Comparison of ENCODE assay signal across 15 cellular contexts in genomic region chr19:54199401-54199800, GRCh38. TPM values are rescaled to one million over a fixed set of nuclear protein-coding genes. Genes with fewer than 3 reads are reported as not detected.
DNase-seq lines count a peak whose midpoint lies in the region; ATAC-seq and TF ChIP-seq lines count a peak whose summit lies in the region.
"Had no signal": no experiment of that assay in that cellular context is flagged by ENCODE, and none has a peak within 500 bp of the region (broad histone marks: within the 10 kb centered on the region; RNA-seq: fewer than 3 reads in every experiment).

No MANE protein-coding gene starts in this region.

- no peak for ATAC-seq in CD4-positive, alpha-beta T cell (ENCODE audit: poor library complexity)
- no peak for ATAC-seq in natural killer cell treated with Interleukin-12 subunit alpha and Interleukin-12 subunit beta and Interleukin-15 and Interleukin-18, amount 100 ng/mL, for 72 hours
- ATAC-seq in GM18861 (IDR thresholded peaks at IDR 0.05; ENCODE audit: unreplicated experiment) = no peak

- H3K36me3 Mint-ChIP-seq in CD4-positive, alpha-beta T cell (ENCODE audit: low read depth) = peaks cover 50% of the 10 kb centered on the region
- H3K36me3 Mint-ChIP-seq in activated naive CD8-positive, alpha-beta T cell = peaks cover 21% of the 10 kb centered on the region
- H3K36me3 Mint-ChIP-seq in natural killer cell treated with Interleukin-12 subunit alpha and Interleukin-12 subunit beta and Interleukin-15 and Interleukin-18, amount 100 ng/mL, for 72 hours = peaks cover 29% of the 10 kb centered on the region

- no peaks in the 10 kb centered on the region for H3K9me3 ChIP-seq in CD4-positive, alpha-beta T cell (ENCODE audit: control insufficient read depth, low read length)
- no peaks in the 10 kb centered on the region for H3K9me3 ChIP-seq in HEK293 (ENCODE audit: control insufficient read depth, insufficient read depth, low read depth, low read length)
- H3K9me3 ChIP-seq in right atrium auricular region = no peaks in the 10 kb centered on the region
- no peaks in the 10 kb centered on the region for H3K9me3 ChIP-seq in MG63

- CTCF ChIA-PET in CD4-positive, alpha-beta T cell (lab: Charles Lee) = interaction anchor here (0.7 to 3.8 kb wide), 3 partner anchors 9 to 31 kb away, joined by 3 to 19 read pairs (median 4); partner anchors contain the start of genes MBOAT7 and TSEN34
- CTCF ChIA-PET in HEK293 (lab: Yijun Ruan, JAX) = interaction anchor here (1.1 kb wide), 3 partner anchors 9 to 66 kb away, joined by 3 to 4 read pairs (median 3); partner anchors contain the start of gene TSEN34

- TF ChIP-seq CTCF in CD4-positive, alpha-beta T cell (IDR thresholded peaks at IDR 0.05) = no peak
- TF ChIP-seq CTCF in HEK293 (tag by site-specific recombination; IDR thresholded peaks at IDR 0.05) (no peak), right atrium auricular region (IDR thresholded peaks at IDR 0.05) (no peak)

- no peaks in the 10 kb centered on the region for H3K27me3 ChIP-seq in CD4-positive, alpha-beta T cell (ENCODE audit: control insufficient read depth, insufficient read depth, low read length)
- H3K27me3 ChIP-seq in right atrium auricular region (no peaks in the 10 kb centered on the region), MG63 (no peaks in the 10 kb centered on the region)

- peak overlapping the region; percentile 78 for H3K27ac Mint-ChIP-seq in CD4-positive, alpha-beta T cell
- H3K27ac Mint-ChIP-seq in activated naive CD8-positive, alpha-beta T cell = peak overlapping the region; percentile 72
- H3K27ac Mint-ChIP-seq in natural killer cell treated with Interleukin-12 subunit alpha and Interleukin-12 subunit beta and Interleukin-15 and Interleukin-18, amount 100 ng/mL, for 72 hours = peak overlapping the region; percentile 97 to 98

- peaks cover 10% of the 10 kb centered on the region for H3K4me1 ChIP-seq in HEK293 (ENCODE audit: control insufficient read depth, insufficient read depth, low read length)
- H3K4me1 ChIP-seq in right atrium auricular region = peaks cover 0 to 38% of the 10 kb centered on the region in 2 donors

- POLR2A ChIA-PET in CD4-positive, alpha-beta T cell (lab: Charles Lee) = interaction anchor here (0.9 to 4.9 kb wide), 4 partner anchors 9 to 62 kb away, joined by 5 to 148 read pairs (median 14); partner anchors contain the start of genes CNOT3, LENG1, MBOAT7 and TSEN34
- POLR2A ChIA-PET in HEK293 (lab: Yijun Ruan, JAX) = interaction anchor here (1.4 to 6.8 kb wide), 4 partner anchors 8 to 61 kb away, joined by 3 to 241 read pairs (median 11); partner anchors contain the start of genes LENG1, MBOAT7 and TSEN34

- H3K27ac ChIP-seq in CD4-positive, alpha-beta T cell (ENCODE audit: low read depth, low read length) = no peak overlapping the region
- no peak overlapping the region for H3K27ac ChIP-seq in HEK293 (ENCODE audit: extremely low read depth, low read depth, low read length)
- peak overlapping the region in 1 of 2 donors; percentile 98 for H3K27ac ChIP-seq in right atrium auricular region

- intact Hi-C loops in CD4-positive, alpha-beta T cell (cut with DNase I, micrococcal nuclease) = loop anchor here in 1 of 2 experiments (10.0 kb wide), 2 partner anchors 335 to 1455 kb away; partner anchors contain the start of genes MYADM and U2AF2

- H3K4me3 ChIP-seq in HEK293 (ENCODE audit: low read depth, low read length) (no peak overlapping the region), right atrium auricular region (no peak overlapping the region), MG63 (no peak overlapping the region)

- H3K36me3 ChIP-seq in HEK293 (ENCODE audit: control insufficient read depth in 2 of 2, insufficient read depth in 1 of 2, low read length in 2 of 2) (peaks cover 40 to 54% of the 10 kb centered on the region in 2 experiments), right atrium auricular region (peaks cover 33% of the 10 kb centered on the region), MG63 (peaks cover 44% of the 10 kb centered on the region)

- H3K4me3 Mint-ChIP-seq in CD4-positive, alpha-beta T cell = peak overlapping the region; percentile 84
- H3K4me3 Mint-ChIP-seq in activated naive CD8-positive, alpha-beta T cell = peak overlapping the region; percentile 77
- peak overlapping the region; percentile 97 for H3K4me3 Mint-ChIP-seq in natural killer cell treated with Interleukin-12 subunit alpha and Interleukin-12 subunit beta and Interleukin-15 and Interleukin-18, amount 100 ng/mL, for 72 hours

- no peaks in the 10 kb centered on the region for H3K9me3 Mint-ChIP-seq in CD4-positive, alpha-beta T cell
- H3K9me3 Mint-ChIP-seq in activated naive CD8-positive, alpha-beta T cell (ENCODE audit: low read depth) = no peaks in the 10 kb centered on the region
- H3K9me3 Mint-ChIP-seq in natural killer cell treated with Interleukin-12 subunit alpha and Interleukin-12 subunit beta and Interleukin-15 and Interleukin-18, amount 100 ng/mL, for 72 hours = no peaks in the 10 kb centered on the region

- no peaks in the 10 kb centered on the region for H3K27me3 Mint-ChIP-seq in CD4-positive, alpha-beta T cell
- no peaks in the 10 kb centered on the region for H3K27me3 Mint-ChIP-seq in activated naive CD8-positive, alpha-beta T cell
- no peaks in the 10 kb centered on the region for H3K27me3 Mint-ChIP-seq in natural killer cell treated with Interleukin-12 subunit alpha and Interleukin-12 subunit beta and Interleukin-15 and Interleukin-18, amount 100 ng/mL, for 72 hours

- DNase-seq in CD4-positive, alpha-beta T cell = no peak
- no peak for DNase-seq in natural killer cell treated with Interleukin-12 subunit alpha and Interleukin-12 subunit beta and Interleukin-15 and Interleukin-18, amount 100 ng/mL, for 72 hours (ENCODE audit: low spot score)
- DNase-seq in right atrium auricular region (ENCODE audit: low spot score) (no peak), MG63 (no peak)
- DNase-seq: activated gamma-delta T cell, dermis blood vessel endothelial cell, DMS 273 treated with DMSO at 0.1 percent for 48 hours, foreskin melanocyte, HCEC 1CT, left colon had no signal

- H3K4me1 Mint-ChIP-seq in CD4-positive, alpha-beta T cell (ENCODE audit: low read depth) = peaks cover 39% of the 10 kb centered on the region
- peaks cover 30% of the 10 kb centered on the region for H3K4me1 Mint-ChIP-seq in activated naive CD8-positive, alpha-beta T cell (ENCODE audit: low read depth)
- peaks cover 37 to 39% of the 10 kb centered on the region in 2 donors for H3K4me1 Mint-ChIP-seq in natural killer cell treated with Interleukin-12 subunit alpha and Interleukin-12 subunit beta and Interleukin-15 and Interleukin-18, amount 100 ng/mL, for 72 hours (ENCODE audit: low read depth in 2 of 2)

TF ChIP-seq in HEK293, 187 proteins besides CTCF, POLR2A, EP300 and RAD21 (continues in another document):
- TF ChIP-seq PRDM1 (tag by site-specific recombination; IDR thresholded peaks at IDR 0.05) = 0 out of 2 replicates have a peak, but pooled peaks have one; percentile 29
- TF ChIP-seq ZNF426 (tag by site-specific recombination; IDR thresholded peaks at IDR 0.05) = no peak

RNA-seq across cellular contexts. Expression of gene RPS9, which starts 1.3 kb away (rescaled TPM):
- total RNA-seq in CD4-positive, alpha-beta T cell = 1,000 to 10,000 TPM; 2,017 to 2,050 TPM
- total RNA-seq in natural killer cell treated with Interleukin-12 subunit alpha and Interleukin-12 subunit beta and Interleukin-15 and Interleukin-18, amount 100 ng/mL, for 72 hours = 1,000 to 10,000 TPM in 1 of 2 donors, 100 to 1,000 TPM in 1; 774 to 1,402 TPM
- 1,000 to 10,000 TPM; 1,068 to 1,279 TPM for total RNA-seq in right atrium auricular region
- 3,013 and 3,637 TPM in 2 replicates for total RNA-seq in MG63 (2014; rRNA removed; shearing (Covaris generic); ENCODE audit: low replicate concordance)

RNA-seq across cellular contexts. Expression of gene TSEN34, which starts 8.3 kb away (rescaled TPM):
- total RNA-seq in CD4-positive, alpha-beta T cell = 1 to 10 TPM; 8.4 to 8.6 TPM
- 10 to 100 TPM; 15.5 to 26.2 TPM for total RNA-seq in natural killer cell treated with Interleukin-12 subunit alpha and Interleukin-12 subunit beta and Interleukin-15 and Interleukin-18, amount 100 ng/mL, for 72 hours
- 10 to 100 TPM; 36.7 to 37.0 TPM for total RNA-seq in right atrium auricular region
- 68.7 and 103 TPM in 2 replicates for total RNA-seq in MG63 (2014; rRNA removed; shearing (Covaris generic); ENCODE audit: low replicate concordance)

RNA-seq across cellular contexts. Expression of gene MBOAT7, which starts 10.0 kb away (rescaled TPM):
- total RNA-seq in CD4-positive, alpha-beta T cell = 10 to 100 TPM; 13.7 to 18.0 TPM
- total RNA-seq in natural killer cell treated with Interleukin-12 subunit alpha and Interleukin-12 subunit beta and Interleukin-15 and Interleukin-18, amount 100 ng/mL, for 72 hours = 10 to 100 TPM; 24.2 to 56.5 TPM
- 10 to 100 TPM; 27.0 to 37.0 TPM for total RNA-seq in right atrium auricular region
- 15.7 and 43.2 TPM in 2 replicates for total RNA-seq in MG63 (2014; rRNA removed; shearing (Covaris generic); ENCODE audit: low replicate concordance)

RNA-seq across cellular contexts. Expression of gene LILRB3, which starts 23.4 kb away (rescaled TPM):
- 1 to 10 TPM; 1.1 to 1.3 TPM for total RNA-seq in CD4-positive, alpha-beta T cell
- total RNA-seq in natural killer cell treated with Interleukin-12 subunit alpha and Interleukin-12 subunit beta and Interleukin-15 and Interleukin-18, amount 100 ng/mL, for 72 hours = under 1 TPM; 0.43 to 0.47 TPM
- 1 to 10 TPM; 2.0 to 8.8 TPM for total RNA-seq in right atrium auricular region
- not detected in 2 replicates for total RNA-seq in MG63 (2014; rRNA removed; shearing (Covaris generic); ENCODE audit: low replicate concordance)
- total RNA-seq: dermis blood vessel endothelial cell, osteoblast, RPMI7951 had no signal

RNA-seq across cellular contexts. Expression of gene TMC4, which starts 26.4 kb away (rescaled TPM):
- 1 to 10 TPM in 1 of 2 experiments, under 1 TPM in 1; 0.84 to 1.5 TPM for total RNA-seq in CD4-positive, alpha-beta T cell
- 1 to 10 TPM in 1 of 2 donors, not detected in 1; 1.2 TPM for total RNA-seq in natural killer cell treated with Interleukin-12 subunit alpha and Interleukin-12 subunit beta and Interleukin-15 and Interleukin-18, amount 100 ng/mL, for 72 hours
- 1 to 10 TPM; 1.7 to 2.8 TPM for total RNA-seq in right atrium auricular region
- not detected in 2 replicates for total RNA-seq in MG63 (2014; rRNA removed; shearing (Covaris generic); ENCODE audit: low replicate concordance)
- total RNA-seq: RPMI7951 had no signal
